11 cellular contexts compared by ENCODE assay signal in the genomic region with DNA sequence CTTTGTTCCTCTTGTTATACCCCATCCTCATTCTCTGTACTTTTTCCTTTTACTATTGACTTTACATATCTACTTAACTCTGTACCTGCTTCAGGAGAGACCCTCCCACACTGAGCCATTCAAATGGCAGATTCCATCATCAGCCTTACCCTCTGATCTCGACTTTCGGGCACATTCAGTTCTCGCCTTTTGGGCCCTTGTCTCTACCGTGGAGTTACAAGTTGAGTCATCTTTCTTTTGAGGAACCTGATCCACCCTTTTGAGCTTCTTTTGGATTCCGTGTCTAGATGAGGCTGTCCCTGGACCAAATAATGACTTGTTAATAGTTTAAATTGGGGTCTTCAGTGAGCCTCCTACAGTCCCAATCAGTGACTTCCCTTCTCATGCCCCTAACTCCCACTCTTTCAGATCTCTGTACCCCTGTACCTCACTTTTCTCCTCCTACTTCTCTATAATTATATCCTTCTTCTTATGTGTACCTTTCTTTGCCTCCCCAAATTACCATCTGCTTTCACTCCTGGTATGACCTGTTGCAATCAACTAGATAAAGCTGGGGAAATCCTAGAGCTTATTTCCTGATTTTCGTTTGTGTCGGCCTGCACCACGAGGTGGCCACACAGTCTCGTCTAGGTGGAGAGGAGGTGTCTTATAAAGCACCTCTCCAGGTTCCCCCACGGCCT. TPM values are rescaled to one million over a fixed set of nuclear protein-coding genes. Genes with fewer than 3 reads are reported as not detected.
DNase-seq lines count a peak whose midpoint lies in the region; ATAC-seq and TF ChIP-seq lines count a peak whose summit lies in the region.
"Had no signal": no experiment of that assay in that cellular context is flagged by ENCODE, and none has a peak within 500 bp of the region (broad histone marks: within the 10 kb centered on the region; RNA-seq: fewer than 3 reads in every experiment).

No MANE protein-coding gene starts in this region.

- no peaks in the 10 kb centered on the region for H3K27me3 Mint-ChIP-seq in activated T-cell treated with anti-CD3 and anti-CD28 coated beads, Interleukin-2, amount 50 U/mL, for 72 hours (ENCODE audit: low read depth)

- DNase-seq in GM12865 (ENCODE audit: low read depth) (peak; percentile 82), mucosa of gallbladder (ENCODE audit: low spot score) (no peak), ureter (ENCODE audit: low spot score) (no peak)
- DNase-seq in activated T-cell treated with anti-CD3 and anti-CD28 coated beads, Interleukin-2, amount 50 U/mL, for 72 hours, result peak; percentile 37 to 51
- no peak for DNase-seq in effector CD8-positive, alpha-beta T cell (lab: John Stamatoyannopoulos, UW)
- DNase-seq: mesendoderm, WERI-Rb-1 had no signal

- H3K4me3 ChIP-seq in GM12865 (ENCODE audit: low read depth, low read length), result no peak overlapping the region

- peak overlapping the region; percentile 89 for H3K27ac Mint-ChIP-seq in activated T-cell treated with anti-CD3 and anti-CD28 coated beads, Interleukin-2, amount 50 U/mL, for 72 hours

- peak overlapping the region; percentile 44 to 67 for H3K4me3 Mint-ChIP-seq in activated T-cell treated with anti-CD3 and anti-CD28 coated beads, Interleukin-2, amount 50 U/mL, for 72 hours

- ATAC-seq in GM19372 (IDR thresholded peaks at IDR 0.05; ENCODE audit: low read depth, unreplicated experiment), result peak; percentile 38
- peak; percentile 45 for ATAC-seq in HG03135 (IDR thresholded peaks at IDR 0.05; ENCODE audit: unreplicated experiment)
- peak; percentile 67 to 79 for ATAC-seq in activated T-cell treated with anti-CD3 and anti-CD28 coated beads, Interleukin-2, amount 50 U/mL, for 72 hours (replicated peaks in 1 of 2)
- no peak for ATAC-seq in GM19324 (IDR thresholded peaks at IDR 0.05; ENCODE audit: low FRiP score, unreplicated experiment)

- H3K4me1 Mint-ChIP-seq in activated T-cell treated with anti-CD3 and anti-CD28 coated beads, Interleukin-2, amount 50 U/mL, for 72 hours (ENCODE audit: low read depth), result peaks cover 34% of the 10 kb centered on the region

- peak; percentile 37 for TF ChIP-seq CTCF in GM12865 (IDR thresholded peaks at IDR 0.05; ENCODE audit: insufficient read depth, low read depth, low read length, missing control alignments)

- peaks cover 33 to 57% of the 10 kb centered on the region in 2 donors for H3K36me3 Mint-ChIP-seq in activated T-cell treated with anti-CD3 and anti-CD28 coated beads, Interleukin-2, amount 50 U/mL, for 72 hours (ENCODE audit: insufficient read depth in 2 of 2)

- H3K9me3 Mint-ChIP-seq in activated T-cell treated with anti-CD3 and anti-CD28 coated beads, Interleukin-2, amount 50 U/mL, for 72 hours, result no peaks in the 10 kb centered on the region

RNA-seq across cellular contexts. Expression of a gene that starts 17.2 kb away (rescaled TPM):
- 100 to 1,000 TPM; 118 to 128 TPM for total RNA-seq in activated T-cell treated with anti-CD3 and anti-CD28 coated beads, Interleukin-2, amount 50 U/mL, for 72 hours
- total RNA-seq in mucosa of gallbladder (16.2 TPM), ureter (26.1 TPM)

RNA-seq across cellular contexts. Expression of a gene that starts 23.0 kb away (rescaled TPM):
- total RNA-seq in activated T-cell treated with anti-CD3 and anti-CD28 coated beads, Interleukin-2, amount 50 U/mL, for 72 hours, result 100 to 1,000 TPM; 102 to 109 TPM
- total RNA-seq in mucosa of gallbladder (4.2 TPM), ureter (2.7 TPM)
- total RNA-seq: endothelial cell of umbilical vein had no signal

Comparison
In these comparisons a context has a peak if more than half of its experiments do, and no peak if none do; other contexts are left out.
1. DNase-seq: peak in GM12865 (single experiment) and activated T-cell treated with anti-CD3 and anti-CD28 coated beads, Interleukin-2, amount 50 U/mL, for 72 hours (2 of 2); none in effector CD8-positive, alpha-beta T cell (single experiment), mucosa of gallbladder (single experiment) and ureter (single experiment).
2. RNA of a gene that starts 23.0 kb away (total RNA-seq): 102 to 109 TPM in activated T-cell treated with anti-CD3 and anti-CD28 coated beads, Interleukin-2, amount 50 U/mL, for 72 hours; 4.2 TPM in mucosa of gallbladder (single experiment) and 2.7 TPM in ureter (single experiment); every median in the first group is over 10 times any median in the second.